In genomic region chr9:127805620-127806019, GRCh38 we compare ENCODE assay signal across 1 cellular context.
TF ChIP-seq lines count a peak whose summit lies in the region.

No MANE protein-coding gene starts in this region.

TF ChIP-seq in WTC11, 78 proteins besides CTCF, POLR2A, EP300 and RAD21 (continued from another document):
- TF ChIP-seq ARID4B (CRISPR knock-in tag; IDR thresholded peaks at IDR 0.05; ENCODE audit: borderline replicate concordance) (no peak), ZNF281 (CRISPR knock-in tag; IDR thresholded peaks at IDR 0.05) (no peak), ZNF512 (CRISPR knock-in tag; IDR thresholded peaks at IDR 0.05; ENCODE audit: borderline replicate concordance) (no peak), ZMAT4 (CRISPR knock-in tag; IDR thresholded peaks at IDR 0.05) (no peak), ZNF423 (CRISPR knock-in tag; IDR thresholded peaks at IDR 0.05) (no peak), PREB (CRISPR knock-in tag; IDR thresholded peaks at IDR 0.05; ENCODE audit: borderline replicate concordance) (no peak), KAT7 (CRISPR knock-in tag; IDR thresholded peaks at IDR 0.05; ENCODE audit: borderline replicate concordance) (no peak), NFE2L1 (CRISPR knock-in tag; IDR thresholded peaks at IDR 0.05) (no peak), E2F4 (CRISPR knock-in tag; IDR thresholded peaks at IDR 0.05; ENCODE audit: borderline replicate concordance, low read depth) (no peak), ZNF671 (CRISPR knock-in tag; IDR thresholded peaks at IDR 0.05) (no peak), IRF2 (CRISPR knock-in tag; IDR thresholded peaks at IDR 0.05; ENCODE audit: borderline replicate concordance, low read depth) (no peak), FOXK1 (CRISPR knock-in tag; IDR thresholded peaks at IDR 0.05) (no peak), NR3C1 (CRISPR knock-in tag; conservative IDR thresholded peaks at IDR 0.05; ENCODE audit: low read depth) (no peak), ATF6 (CRISPR knock-in tag; IDR thresholded peaks at IDR 0.05) (no peak)
